19 cellular contexts compared by ENCODE assay signal in the genomic region with DNA sequence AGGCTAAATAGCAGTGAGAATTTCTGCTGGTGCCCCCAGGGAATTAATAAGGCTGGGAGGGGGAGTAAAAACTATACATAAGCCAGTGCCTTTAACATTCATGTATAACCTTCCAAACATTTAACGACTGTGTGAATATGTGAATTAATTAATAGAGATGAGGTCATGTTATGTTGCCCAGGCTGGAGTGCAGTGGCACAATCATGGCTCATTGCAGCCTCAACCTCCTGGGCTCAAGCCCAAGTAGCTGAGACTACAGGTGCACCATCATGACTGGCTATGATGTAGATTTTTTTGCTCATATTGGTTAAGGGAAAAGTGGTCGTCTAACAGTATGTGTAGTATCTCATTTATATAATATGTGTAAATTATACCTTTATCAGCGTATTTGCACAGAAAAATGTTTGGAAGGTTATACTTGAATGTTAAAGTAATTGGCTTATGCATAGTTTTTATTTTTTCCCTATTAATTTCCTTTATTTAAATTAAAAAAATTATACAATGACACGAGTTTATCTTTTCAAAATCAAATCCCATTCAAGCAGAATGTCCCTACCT.
"Had no signal": no experiment of that assay in that cellular context is flagged by ENCODE, and none has a peak within 500 bp of the region (broad histone marks: within the 10 kb centered on the region; RNA-seq: fewer than 3 reads in every experiment).

No MANE protein-coding gene starts in this region.

- ATAC-seq: left ventricle myocardium superior had no signal

- H3K9me3 ChIP-seq: prostate gland, suprapubic skin had no signal

- FAIRE-seq: astrocyte, frontal cortex had no signal

- H3K36me3 ChIP-seq: prostate gland had no signal

- H3K4me2 ChIP-seq: smooth muscle cell had no signal

- H3K4me3 ChIP-seq: dorsolateral prefrontal cortex, prostate gland, smooth muscle cell, suprapubic skin had no signal

- H3K27me3 ChIP-seq: dorsolateral prefrontal cortex, suprapubic skin had no signal

- H3K9me3 Mint-ChIP-seq: endodermal cell; stimulated activated naive CD8-positive, alpha-beta T cell treated with anti-CD3 and anti-CD28 coated beads, Interleukin-15, Interleukin-2, amounts not matched to agents 100 ng/mL and 50 ng/mL, for 24 hours; type B pancreatic cell had no signal

- H3K27me3 Mint-ChIP-seq: stimulated activated naive CD8-positive, alpha-beta T cell treated with anti-CD3 and anti-CD28 coated beads, Interleukin-15, Interleukin-2, amounts not matched to agents 100 ng/mL and 50 ng/mL, for 24 hours; type B pancreatic cell had no signal

- H3K27ac Mint-ChIP-seq: endodermal cell; nephron progenitor cell; stimulated activated naive CD8-positive, alpha-beta T cell treated with anti-CD3 and anti-CD28 coated beads, Interleukin-15, Interleukin-2, amounts not matched to agents 100 ng/mL and 50 ng/mL, for 24 hours; type B pancreatic cell had no signal

- DNase-seq: activated CD4-positive, alpha-beta T cell treated with anti-CD3 and anti-CD28 coated beads, Interleukin-2, amount 50 U/mL, for 1 hour; activated CD4-positive, CD25-positive, alpha-beta regulatory T cell; activated CD8-positive, alpha-beta memory T cell treated with anti-CD3 and anti-CD28 coated beads for 24 hours; activated naive CD4-positive, alpha-beta T cell treated with Interleukin-2 at 50 U/mL for 16 hours; dorsolateral prefrontal cortex; endodermal cell; kidney glomerular epithelial cell; left ventricle myocardium superior; mesenchymal stem cell; nephron progenitor cell; stimulated activated CD4-positive, alpha-beta T cell treated with anti-CD3 and anti-CD28 coated beads, Interleukin-4, amount 100 ng/mL, for 4 hours; stimulated activated CD8-positive, alpha-beta memory T cell treated with anti-CD3 and anti-CD28 coated beads, Interleukin-4, amount 100 ng/mL, for 48 hours had no signal

- H3K4me3 Mint-ChIP-seq: endodermal cell; nephron progenitor cell; stimulated activated naive CD8-positive, alpha-beta T cell treated with anti-CD3 and anti-CD28 coated beads, Interleukin-15, Interleukin-2, amounts not matched to agents 100 ng/mL and 50 ng/mL, for 24 hours; type B pancreatic cell had no signal

- H3K27ac ChIP-seq: dorsolateral prefrontal cortex, prostate gland, suprapubic skin had no signal
